Comparison of ENCODE assay signal across 12 cellular contexts in the genomic region with DNA sequence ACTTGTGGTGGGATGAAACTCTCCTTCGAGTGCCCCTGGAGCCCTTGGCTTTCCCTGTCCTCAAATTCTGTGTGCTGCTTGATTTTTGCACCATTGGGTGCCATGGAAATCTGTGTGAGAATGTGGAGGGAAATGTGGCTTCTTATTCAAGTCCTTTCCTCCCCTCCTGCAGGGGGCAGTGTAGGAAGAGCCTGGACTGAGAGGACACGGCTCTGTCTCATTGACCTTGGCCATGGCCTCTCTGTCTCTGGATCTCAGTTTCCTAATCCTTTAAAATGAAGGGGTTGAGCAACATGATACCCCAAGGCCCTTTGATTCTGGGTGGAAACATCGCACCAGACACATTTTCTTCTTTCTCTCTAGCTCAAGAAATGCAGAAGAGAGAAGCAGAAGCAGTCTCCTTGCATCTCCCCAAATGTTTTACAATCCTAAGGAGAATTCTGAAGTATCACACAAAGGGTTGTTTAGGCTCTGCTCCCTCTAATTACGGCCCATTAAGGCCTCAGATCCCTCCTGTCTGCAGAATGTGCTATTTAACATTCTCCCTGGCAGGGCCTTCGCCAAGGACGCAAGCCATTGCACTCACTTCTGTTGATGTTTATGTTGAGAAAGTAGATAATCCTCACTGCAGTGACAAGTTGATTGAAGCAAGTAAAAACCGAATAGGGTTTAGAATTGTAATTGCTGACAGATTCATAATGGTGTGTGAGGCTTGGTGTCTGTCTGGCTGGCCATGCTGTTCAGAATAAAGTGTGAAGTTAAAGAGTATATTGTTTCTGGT.
A peak's percentile ranks its signal among the peaks of the same experiment; 100 is the strongest.
DNase-seq lines count a peak whose midpoint lies in the region; ATAC-seq, FAIRE-seq and TF ChIP-seq lines count a peak whose summit lies in the region.
"Had no signal": no experiment of that assay in that cellular context is flagged by ENCODE, and none has a peak within 500 bp of the region (broad histone marks: within the 10 kb centered on the region; RNA-seq: fewer than 3 reads in every experiment).

No MANE protein-coding gene starts in this region.

- H3K9ac ChIP-seq in SU-DHL-6 (ENCODE audit: low read length) (no peak overlapping the region), kidney (ENCODE audit: low read length in 2 of 2) (no peak overlapping the region)
- H3K9ac ChIP-seq: GM23248 had no signal

- no peaks in the 10 kb centered on the region for H3K4me1 ChIP-seq in kidney (ENCODE audit: control insufficient read depth in 1 of 2, insufficient read depth in 1 of 2, low read depth in 1 of 2, low read length in 2 of 2)

- no peak overlapping the region for H3K4me3 Mint-ChIP-seq in CD14-positive monocyte

- intact Hi-C loops in CD14-positive monocyte (cut with micrococcal nuclease) (no loop called here), kidney (cut with DNase I) (no loop called here)

- no peak overlapping the region for H3K27ac Mint-ChIP-seq in CD14-positive monocyte

- H3K27ac ChIP-seq in SU-DHL-6 (ENCODE audit: low read depth, low read length) (no peak overlapping the region), kidney (ENCODE audit: low read depth in 2 of 2, low read length in 2 of 2) (no peak overlapping the region)
- H3K27ac ChIP-seq: GM23248, thoracic aorta had no signal

- H3K27me3 ChIP-seq in SU-DHL-6 (ENCODE audit: low read length) = no peaks in the 10 kb centered on the region

- H3K4me1 Mint-ChIP-seq in CD14-positive monocyte = no peaks in the 10 kb centered on the region

- H3K9me2 ChIP-seq in SU-DHL-6 (replicated peaks; ENCODE audit: insufficient read depth, low read length) = no peaks in the 10 kb centered on the region

- no peak overlapping the region for H3K4me2 ChIP-seq in SU-DHL-6 (ENCODE audit: low read depth, low read length, poor library complexity, severe bottlenecking)

- no peaks in the 10 kb centered on the region for H3K79me2 ChIP-seq in SU-DHL-6 (ENCODE audit: insufficient read depth, low read length)

- H3K4me3 ChIP-seq in SU-DHL-6 (ENCODE audit: insufficient read depth, low read length, poor library complexity, severe bottlenecking) = no peak overlapping the region
- no peak overlapping the region for H3K4me3 ChIP-seq in kidney (ENCODE audit: low read length in 2 of 2)
- H3K4me3 ChIP-seq: GM23248, lung, thoracic aorta had no signal

- no peaks in the 10 kb centered on the region for H3K36me3 Mint-ChIP-seq in CD14-positive monocyte

- H3K9me3 ChIP-seq in SU-DHL-6 (ENCODE audit: insufficient read depth, low read length) (no peaks in the 10 kb centered on the region), kidney (ENCODE audit: control insufficient read depth in 1 of 2, low read length in 2 of 2) (no peaks in the 10 kb centered on the region)
- H3K9me3 ChIP-seq: thoracic aorta had no signal

- no peaks in the 10 kb centered on the region for H3K36me3 ChIP-seq in SU-DHL-6 (ENCODE audit: low read length)
- H3K36me3 ChIP-seq in kidney (ENCODE audit: control insufficient read depth in 1 of 2, insufficient read depth in 2 of 2, low read length in 2 of 2) = no peaks in the 10 kb centered on the region
- H3K36me3 ChIP-seq: thoracic aorta had no signal

- ATAC-seq in HG03097 (IDR thresholded peaks at IDR 0.05; ENCODE audit: low FRiP score, unreplicated experiment) (no peak), HG03469 (IDR thresholded peaks at IDR 0.05; ENCODE audit: unreplicated experiment) (no peak)

- H3K27me3 Mint-ChIP-seq in CD14-positive monocyte (ENCODE audit: low read depth in 3 of 3) = no peaks in the 10 kb centered on the region

- TF ChIP-seq CTCF in CD14-positive monocyte (IDR thresholded peaks at IDR 0.05) = peak; percentile 41
- TF ChIP-seq CTCF in SU-DHL-6 (IDR thresholded peaks at IDR 0.05; ENCODE audit: insufficient read depth, low read length, poor library complexity, severe bottlenecking) = peak; percentile 25
- TF ChIP-seq CTCF in kidney (IDR thresholded peaks at IDR 0.05; ENCODE audit: borderline replicate concordance, extremely low read depth, insufficient read depth) = peak; percentile 23

- no peak for DNase-seq in CD14-positive monocyte (ENCODE audit: low spot score)
- DNase-seq in GM19239 (ENCODE audit: insufficient read length, low spot score) = no peak
- no peak for DNase-seq in kidney
- DNase-seq in NK-92 treated with Interleukin-12 subunit alpha and Interleukin-12 subunit beta, amount 100 ng/mL, for 24 hours (lab: John Stamatoyannopoulos, UW) = no peak
- no peak for DNase-seq in medulla oblongata (ENCODE audit: extremely low spot score)
- DNase-seq: effector CD4-positive, alpha-beta T cell; GM23248 had no signal

- H4K20me1 ChIP-seq in SU-DHL-6 (ENCODE audit: low read depth, low read length) = no peaks in the 10 kb centered on the region

- H2AFZ ChIP-seq in SU-DHL-6 (ENCODE audit: low read depth, low read length, severe bottlenecking) = no peak overlapping the region
- H2AFZ ChIP-seq: GM23248 had no signal

- peaks cover 0 to 3% (median 0%) of the 10 kb centered on the region in 7 donors for H3K9me3 Mint-ChIP-seq in CD14-positive monocyte

- H3F3A ChIP-seq in SU-DHL-6 (ENCODE audit: insufficient read depth) = no peaks in the 10 kb centered on the region

- FAIRE-seq in GM19239 (lab: Jason Lieb, UNC) (peak; percentile 49), kidney (lab: Jason Lieb, UNC) (no peak)
